In the genomic region with DNA sequence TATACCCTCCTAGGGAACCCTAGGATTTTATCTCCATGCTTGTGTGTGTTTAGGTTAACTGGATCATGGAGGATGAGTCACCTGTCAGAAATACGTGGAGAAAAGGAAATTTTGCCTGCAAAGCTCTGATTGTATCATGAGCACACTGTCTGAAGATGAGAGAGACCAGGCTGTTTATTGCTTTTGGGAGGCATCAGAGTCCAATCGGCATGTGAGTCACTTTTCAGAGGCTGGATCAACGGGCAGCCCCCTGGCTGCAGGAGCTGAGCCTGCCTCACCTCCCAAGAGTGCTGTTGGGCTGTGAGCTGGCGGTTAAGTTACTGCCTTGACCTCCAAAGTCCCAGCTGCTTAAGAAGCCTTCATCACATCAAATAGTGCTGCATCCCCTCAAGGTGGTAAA, we compare ENCODE assay signal across 15 cellular contexts. TPM values are rescaled to one million over a fixed set of nuclear protein-coding genes. Genes with fewer than 3 reads are reported as not detected.
DNase-seq lines count a peak whose midpoint lies in the region; ATAC-seq, FAIRE-seq and TF ChIP-seq lines count a peak whose summit lies in the region.
"Had no signal": no experiment of that assay in that cellular context is flagged by ENCODE, and none has a peak within 500 bp of the region (broad histone marks: within the 10 kb centered on the region; RNA-seq: fewer than 3 reads in every experiment).

No MANE protein-coding gene starts in this region.

- TF ChIP-seq RAD21 in A549 (conservative IDR thresholded peaks at IDR 0.05 in 1 of 2, IDR thresholded peaks at IDR 0.05 in 1 of 2) = peak in 1 of 2 experiments; percentile 28; a peak in 2 of 5 replicates

- H3K4me1 ChIP-seq in A549 = peaks cover 42% of the 10 kb centered on the region

- H3K4me2 ChIP-seq in A549 = peak overlapping the region; percentile 63

- TF ChIP-seq POLR2A in A549 (IDR thresholded peaks at IDR 0.05; ENCODE audit: low read length) = no peak

- peak; percentile 78 to 87 for ATAC-seq in A549
- ATAC-seq in HG03159 (IDR thresholded peaks at IDR 0.05; ENCODE audit: unreplicated experiment) = no peak

- no peaks in the 10 kb centered on the region for H3K9me3 ChIP-seq in A549
- H3K9me3 ChIP-seq: left ventricle myocardium inferior had no signal

- CTCF ChIA-PET in A549 (lab: Yijun Ruan, JAX) = interaction anchor here (0.6 to 5.8 kb wide), 16 partner anchors 9 to 216 kb away, joined by 3 to 44 read pairs (median 4); a partner anchor contains a TSS

- 10% methylated on average over 3 of the region's 4 CpGs for WGBS in A549 (ENCODE audit: missing lambda C conversion rate)

- H3K27ac ChIP-seq in A549 = peak overlapping the region; percentile 60 to 71
- H3K27ac ChIP-seq: left ventricle myocardium inferior had no signal

- FAIRE-seq in A549 (lab: Jason Lieb, UNC) = peak; percentile 70
- FAIRE-seq: frontal cortex had no signal

- TF ChIP-seq EP300 in A549 (IDR thresholded peaks at IDR 0.05) = peak; percentile 38 to 65; a peak in 1 of 5 replicates

- TF ChIP-seq CTCF in A549 (IDR thresholded peaks at IDR 0.05) = no peak

- POLR2A ChIA-PET in A549 (lab: Yijun Ruan, JAX) = interaction anchor here (1.7 to 2.6 kb wide), 2 partner anchors 11 to 61 kb away, joined by 8 to 12 read pairs; a partner anchor contains a TSS

- DNase-seq in A549 (ENCODE audit: low read depth in 1 of 2, low spot score in 1 of 2) (peak; percentile 35 to 78), H4 (ENCODE audit: low spot score) (peak; percentile 30), amniotic epithelial cell (ENCODE audit: low read depth) (peak; percentile 95), hepatic stellate cell (ENCODE audit: low spot score) (peak; percentile 86), NCI-H146 (lab: John Stamatoyannopoulos, UW) (no peak), activated gamma-delta T cell (lab: John Stamatoyannopoulos, UW) (no peak)
- DNase-seq in activated CD4-positive, alpha-beta T cell treated with anti-CD3 and anti-CD28 coated beads for 48 hours = no peak
- DNase-seq: activated CD4-positive, alpha-beta T cell treated with anti-CD3 and anti-CD28 coated beads for 1 hour; AML-193; cerebellar nuclear complex; left ventricle myocardium inferior; NCI-H1417; NCI-H526 had no signal

- no peak overlapping the region for H3K4me3 ChIP-seq in A549
- H3K4me3 ChIP-seq: left ventricle myocardium inferior had no signal

TF ChIP-seq in A549, 52 proteins besides CTCF, POLR2A, EP300 and RAD21:
- TF ChIP-seq ZFP36 (IDR thresholded peaks at IDR 0.05; ENCODE audit: borderline replicate concordance, partially characterized antibody) (no peak), EHF (CRISPR knock-in tag; IDR thresholded peaks at IDR 0.05) (no peak), CHD4 (IDR thresholded peaks at IDR 0.05; ENCODE audit: borderline replicate concordance) (no peak), FOSL2 (IDR thresholded peaks at IDR 0.05) (peak; percentile 80), FOSL2 (CRISPR knock-in tag; IDR thresholded peaks at IDR 0.05) (peak; percentile 86), POLR2AphosphoS2 (conservative IDR thresholded peaks at IDR 0.05; ENCODE audit: low read length) (no peak), JUNB (IDR thresholded peaks at IDR 0.05) (peak; percentile 82), GATA3 (IDR thresholded peaks at IDR 0.05; ENCODE audit: borderline replicate concordance) (peak; percentile 70; the same call in 1 of the 2 replicates), CBX2 (IDR thresholded peaks at IDR 0.05; ENCODE audit: borderline replicate concordance, low read depth) (no peak), SMC3 (IDR thresholded peaks at IDR 0.05) (0 out of 3 replicates have a peak, but pooled peaks have one; percentile 11), HOXB5 (CRISPR knock-in tag; IDR thresholded peaks at IDR 0.05) (no peak), JUN (IDR thresholded peaks at IDR 0.05) (peak in 1 of 2 experiments; percentile 38; a peak in 1 of 5 replicates)
- TF ChIP-seq, protein P1, sequence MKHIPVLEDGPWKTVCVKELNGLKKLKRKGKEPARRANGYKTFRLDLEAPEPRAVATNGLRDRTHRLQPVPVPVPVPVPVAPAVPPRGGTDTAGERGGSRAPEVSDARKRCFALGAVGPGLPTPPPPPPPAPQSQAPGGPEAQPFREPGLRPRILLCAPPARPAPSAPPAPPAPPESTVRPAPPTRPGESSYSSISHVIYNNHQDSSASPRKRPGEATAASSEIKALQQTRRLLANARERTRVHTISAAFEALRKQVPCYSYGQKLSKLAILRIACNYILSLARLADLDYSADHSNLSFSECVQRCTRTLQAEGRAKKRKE (CRISPR knock-in tag; IDR thresholded peaks at IDR 0.05; ENCODE audit: low read depth) = no peak
- TF ChIP-seq, protein P2, sequence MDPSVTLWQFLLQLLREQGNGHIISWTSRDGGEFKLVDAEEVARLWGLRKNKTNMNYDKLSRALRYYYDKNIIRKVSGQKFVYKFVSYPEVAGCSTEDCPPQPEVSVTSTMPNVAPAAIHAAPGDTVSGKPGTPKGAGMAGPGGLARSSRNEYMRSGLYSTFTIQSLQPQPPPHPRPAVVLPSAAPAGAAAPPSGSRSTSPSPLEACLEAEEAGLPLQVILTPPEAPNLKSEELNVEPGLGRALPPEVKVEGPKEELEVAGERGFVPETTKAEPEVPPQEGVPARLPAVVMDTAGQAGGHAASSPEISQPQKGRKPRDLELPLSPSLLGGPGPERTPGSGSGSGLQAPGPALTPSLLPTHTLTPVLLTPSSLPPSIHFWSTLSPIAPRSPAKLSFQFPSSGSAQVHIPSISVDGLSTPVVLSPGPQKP (IDR thresholded peaks at IDR 0.05; ENCODE audit: low read depth, low read length) = no peak

RNA-seq across cellular contexts. Expression of a gene that starts 41.5 kb away (rescaled TPM):
- polyA plus RNA-seq in A549 (2011; rRNA removed) (13.0 and 15.2 TPM in 2 replicates), A549 (2017; fragmentation: RNase III; extraction: RNeasy Plus Mini Kit Qiagen cat#74134 plus additional on column Dnase treatment) (15.9 to 17.4 TPM (median 17.4 TPM) in 3 replicates)
- 13.8 and 17.7 TPM in 2 replicates for polyA plus RNA-seq in A549 (2012; cell fraction: cytosol; rRNA removed)
- 18.7 and 19.9 TPM in 2 replicates for polyA plus RNA-seq in A549 (2012; cell fraction: nucleus; rRNA removed)
- polyA minus RNA-seq in A549 (2011; rRNA and poly(A)+ RNA removed) = 18.1 and 20.0 TPM in 2 replicates
- 11.9 and 17.5 TPM in 2 replicates for total RNA-seq in H4 (2014; rRNA removed; shearing (Covaris generic))

Comparison
In these comparisons a context has a peak if more than half of its experiments do, and no peak if none do; other contexts are left out.
1. DNase-seq: peak in A549 (2 of 2), H4 (single experiment), amniotic epithelial cell (single experiment) and hepatic stellate cell (single experiment); none in NCI-H146 (single experiment), activated CD4-positive, alpha-beta T cell treated with anti-CD3 and anti-CD28 coated beads for 48 hours (single experiment) and activated gamma-delta T cell (single experiment).